12 cellular contexts compared by ENCODE assay signal in genomic region chr3:25863560-25863959, GRCh38.
DNase-seq lines count a peak whose midpoint lies in the region; ATAC-seq and TF ChIP-seq lines count a peak whose summit lies in the region.
"Had no signal": no experiment of that assay in that cellular context is flagged by ENCODE, and none has a peak within 500 bp of the region (broad histone marks: within the 10 kb centered on the region; RNA-seq: fewer than 3 reads in every experiment).

No MANE protein-coding gene starts in this region.

- peaks cover 0 to 4% (median under 1%) of the 10 kb centered on the region in 7 donors for H3K9me3 Mint-ChIP-seq in CD14-positive monocyte
- peaks cover 4% of the 10 kb centered on the region for H3K9me3 Mint-ChIP-seq in chondrocyte (ENCODE audit: low read depth)
- peaks cover 17% of the 10 kb centered on the region for H3K9me3 Mint-ChIP-seq in mesothelial cell of epicardium

- H3K27me3 Mint-ChIP-seq in CD14-positive monocyte (ENCODE audit: low read depth in 3 of 3) (peaks cover 0 to 2% (median 2%) of the 10 kb centered on the region in 3 donors), chondrocyte (ENCODE audit: low read depth) (no peaks in the 10 kb centered on the region), mesothelial cell of epicardium (ENCODE audit: low read depth) (no peaks in the 10 kb centered on the region)
- H3K27me3 Mint-ChIP-seq: activated CD4-positive, alpha-beta memory T cell treated with anti-CD3 and anti-CD28 coated beads for 36 hours had no signal

- ATAC-seq in GM21360 (IDR thresholded peaks at IDR 0.05; ENCODE audit: unreplicated experiment): peak; percentile 48

- no peaks in the 10 kb centered on the region for H3K9me3 ChIP-seq in MG63

- H3K27ac Mint-ChIP-seq in CD14-positive monocyte: no peak overlapping the region
- no peak overlapping the region for H3K27ac Mint-ChIP-seq in chondrocyte (ENCODE audit: unreplicated experiment)
- no peak overlapping the region for H3K27ac Mint-ChIP-seq in mesothelial cell of epicardium
- H3K27ac Mint-ChIP-seq: activated CD4-positive, alpha-beta memory T cell treated with anti-CD3 and anti-CD28 coated beads for 36 hours had no signal

- H3K4me3 ChIP-seq in H7 (ENCODE audit: insufficient read depth, low read depth, low read length) (no peak overlapping the region), MG63 (no peak overlapping the region)
- H3K4me3 ChIP-seq: skin epidermis had no signal

- H3K4me3 Mint-ChIP-seq in CD14-positive monocyte (no peak overlapping the region), chondrocyte (ENCODE audit: unreplicated experiment) (no peak overlapping the region), mesothelial cell of epicardium (no peak overlapping the region)
- H3K4me3 Mint-ChIP-seq: activated CD4-positive, alpha-beta memory T cell treated with anti-CD3 and anti-CD28 coated beads for 36 hours had no signal

- TF ChIP-seq CTCF in CD14-positive monocyte (IDR thresholded peaks at IDR 0.05) (peak; percentile 36), chondrocyte (IDR thresholded peaks at IDR 0.05) (peak; percentile 33), mesothelial cell of epicardium (IDR thresholded peaks at IDR 0.05; ENCODE audit: unreplicated experiment) (no peak)

- no peaks in the 10 kb centered on the region for H3K4me1 Mint-ChIP-seq in CD14-positive monocyte
- H3K4me1 Mint-ChIP-seq in chondrocyte (ENCODE audit: low read depth): no peaks in the 10 kb centered on the region
- H3K4me1 Mint-ChIP-seq in mesothelial cell of epicardium: no peaks in the 10 kb centered on the region

- no peaks in the 10 kb centered on the region for H3K27me3 ChIP-seq in H7 (ENCODE audit: control insufficient read depth, insufficient read depth, low read length)
- no peaks in the 10 kb centered on the region for H3K27me3 ChIP-seq in MG63

- H3K36me3 ChIP-seq in H7 (replicated peaks; ENCODE audit: control insufficient read depth, insufficient read depth, low read length): no peaks in the 10 kb centered on the region
- H3K36me3 ChIP-seq in MG63: no peaks in the 10 kb centered on the region

- DNase-seq in CD14-positive monocyte (ENCODE audit: low spot score) (no peak), Kasumi-1 (lab: John Stamatoyannopoulos, UW) (peak; percentile 21 to 39), chondrocyte (ENCODE audit: low spot score) (no peak), mesothelial cell of epicardium (ENCODE audit: low spot score in 2 of 2, unreplicated experiment in 2 of 2) (no peak), H7 (no peak), hepatic stellate cell (ENCODE audit: low spot score) (no peak), MG63 (no peak)
- DNase-seq: activated CD4-positive, alpha-beta memory T cell treated with anti-CD3 and anti-CD28 coated beads for 36 hours; foreskin melanocyte; NCI-H1417 had no signal

- H3K36me3 Mint-ChIP-seq in CD14-positive monocyte (no peaks in the 10 kb centered on the region), chondrocyte (ENCODE audit: low read depth) (no peaks in the 10 kb centered on the region), mesothelial cell of epicardium (no peaks in the 10 kb centered on the region)
- H3K36me3 Mint-ChIP-seq: activated CD4-positive, alpha-beta memory T cell treated with anti-CD3 and anti-CD28 coated beads for 36 hours had no signal

- intact Hi-C loops in CD14-positive monocyte (cut with micrococcal nuclease): no loop called here

Comparison
In these comparisons a context has a peak if more than half of its experiments do, and no peak if none do; other contexts are left out.
1. DNase-seq: peak in Kasumi-1 (2 of 2); none in CD14-positive monocyte (single experiment), chondrocyte (single experiment), mesothelial cell of epicardium (0 of 2), H7 (single experiment), hepatic stellate cell (single experiment) and MG63 (single experiment).